ENCODE assay signal across 8 cellular contexts in genomic region chr18:80147037-80147417, GRCh38. TPM values are rescaled to one million over a fixed set of nuclear protein-coding genes. Genes with fewer than 3 reads are reported as not detected.
DNase-seq lines count a peak whose midpoint lies in the region; ATAC-seq and TF ChIP-seq lines count a peak whose summit lies in the region.

No MANE protein-coding gene starts in this region.

- TF ChIP-seq EP300 in gastroesophageal sphincter (IDR thresholded peaks at IDR 0.05), result no peak

- H3K27me3 ChIP-seq in SJSA1 (replicated peaks), result no peaks in the 10 kb centered on the region
- H3K27me3 ChIP-seq in gastroesophageal sphincter, result no peaks in the 10 kb centered on the region
- no peaks in the 10 kb centered on the region for H3K27me3 ChIP-seq in skeletal muscle tissue (ENCODE audit: control insufficient read depth in 3 of 3, insufficient read depth in 3 of 3, low read length in 3 of 3)

- H3K27ac ChIP-seq in SJSA1, result no peak overlapping the region
- H3K27ac ChIP-seq in gastroesophageal sphincter, result peak overlapping the region in 2 of 4 donors; percentile 51 to 71
- H3K27ac ChIP-seq in skeletal muscle tissue (ENCODE audit: low read depth, low read length), result no peak overlapping the region

- TF ChIP-seq POLR2A in gastroesophageal sphincter (IDR thresholded peaks at IDR 0.05), result no peak

- TF ChIP-seq CTCF in gastroesophageal sphincter (IDR thresholded peaks at IDR 0.05), result no peak

- H3K4me3 ChIP-seq in SJSA1 (peak overlapping the region; percentile 42), gastroesophageal sphincter (peak overlapping the region; percentile 48 to 56), skeletal muscle tissue (ENCODE audit: low read length in 3 of 3) (peak overlapping the region; percentile 74 to 92 (median 85))

- H3K9ac ChIP-seq in skeletal muscle tissue (ENCODE audit: low read depth in 1 of 3, low read length in 3 of 3), result peak overlapping the region; percentile 57 to 72 (median 65)

- DNase-seq in DMS79 treated with DMSO at 0.1 percent for 48 hours (lab: John Stamatoyannopoulos, UW), result peak; percentile 6
- no peak for DNase-seq in DMS79 (lab: John Stamatoyannopoulos, UW)
- DNase-seq in SJSA1 (ENCODE audit: low read depth in 1 of 2, low spot score in 2 of 2), result peak in 1 of 2 experiments; percentile 15
- no peak for DNase-seq in HPDE6-E6E7 (ENCODE audit: extremely low spot score)
- no peak for DNase-seq in UCSD-AML1 (lab: John Stamatoyannopoulos, UW; ENCODE audit: unreplicated experiment)

- H3K4me1 ChIP-seq in SJSA1 (replicated peaks) (peaks cover 18% of the 10 kb centered on the region), gastroesophageal sphincter (peaks cover 0 to 22% (median 0%) of the 10 kb centered on the region in 3 donors), skeletal muscle tissue (ENCODE audit: control insufficient read depth in 3 of 3, insufficient read depth in 3 of 3, low read length in 3 of 3) (peaks cover 10 to 16% (median 11%) of the 10 kb centered on the region in 3 donors)

- H3K36me3 ChIP-seq in SJSA1, result no peaks in the 10 kb centered on the region
- H3K36me3 ChIP-seq in gastroesophageal sphincter, result peaks cover 0 to 3% of the 10 kb centered on the region in 2 donors
- no peaks in the 10 kb centered on the region for H3K36me3 ChIP-seq in skeletal muscle tissue (ENCODE audit: control insufficient read depth in 3 of 3, insufficient read depth in 3 of 3, low read length in 3 of 3)

- H3K9me3 ChIP-seq in SJSA1 (replicated peaks), result no peaks in the 10 kb centered on the region
- H3K9me3 ChIP-seq in gastroesophageal sphincter, result no peaks in the 10 kb centered on the region
- H3K9me3 ChIP-seq in skeletal muscle tissue (ENCODE audit: control insufficient read depth in 3 of 3, low read length in 3 of 3), result no peaks in the 10 kb centered on the region

- WGBS in gastroesophageal sphincter (ENCODE audit: low coverage in 1 of 2), 2 donors, result 8 to 24% methylated on average over 5 to 11 of the region's 12 CpGs

- ATAC-seq in HG02623 (IDR thresholded peaks at IDR 0.05; ENCODE audit: unreplicated experiment), result peak; percentile 21
- ATAC-seq in gastroesophageal sphincter, result peak; percentile 20

RNA-seq across cellular contexts. Expression of gene ADNP2, which starts 38.0 kb away (rescaled TPM):
- 14.7 and 21.3 TPM in 2 replicates for total RNA-seq in SJSA1 (2014; rRNA removed; shearing (Covaris generic))
- total RNA-seq in gastroesophageal sphincter (10 to 100 TPM; 15.0 to 22.3 (median 17.7) TPM), skeletal muscle tissue (8.4 TPM)
